ENCODE assay signal across 22 cellular contexts in the genomic region with DNA sequence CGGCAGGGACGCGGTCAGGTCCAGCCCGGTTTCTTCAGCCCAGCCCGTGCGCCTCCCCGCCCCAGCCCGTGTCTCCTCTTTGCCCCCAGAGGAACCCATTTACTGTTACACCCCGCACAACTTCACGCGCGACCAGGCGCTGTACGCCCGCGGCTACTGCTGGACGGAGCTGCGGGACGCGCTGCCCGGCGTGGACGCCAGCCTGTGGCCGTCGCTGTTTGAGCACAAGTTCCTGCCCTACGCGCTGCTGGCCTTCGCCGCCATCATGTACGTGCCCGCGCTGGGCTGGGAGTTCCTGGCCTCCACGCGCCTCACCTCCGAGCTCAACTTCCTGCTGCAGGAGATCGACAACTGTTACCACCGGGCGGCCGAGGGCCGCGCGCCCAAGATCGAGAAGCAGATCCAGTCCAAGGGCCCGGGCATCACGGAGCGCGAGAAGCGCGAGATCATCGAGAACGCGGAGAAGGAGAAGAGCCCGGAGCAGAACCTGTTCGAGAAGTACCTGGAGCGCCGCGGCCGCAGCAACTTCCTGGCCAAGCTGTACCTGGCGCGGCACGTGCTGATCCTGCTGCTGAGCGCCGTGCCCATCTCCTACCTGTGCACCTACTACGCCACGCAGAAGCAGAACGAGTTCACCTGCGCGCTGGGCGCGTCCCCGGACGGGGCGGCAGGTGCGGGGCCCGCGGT.
"Had no signal": no experiment of that assay in that cellular context is flagged by ENCODE, and none has a peak within 500 bp of the region (broad histone marks: within the 10 kb centered on the region; RNA-seq: fewer than 3 reads in every experiment).

No MANE protein-coding gene starts in this region.

- H3K4me2 ChIP-seq: hepatocyte had no signal

- H3K4me3 Mint-ChIP-seq: activated CD4-positive, alpha-beta memory T cell treated with anti-CD3 and anti-CD28 coated beads for 36 hours; activated T-helper 17 cell treated with anti-CD3 and anti-CD28 coated beads, Interleukin-2, amount 50 U/mL, for 72 hours; brain; naive B cell; neural crest cell had no signal

- H2AFZ ChIP-seq: hepatocyte had no signal

- H3K27me3 ChIP-seq: hepatocyte had no signal

- H3K36me3 Mint-ChIP-seq: activated CD4-positive, alpha-beta memory T cell treated with anti-CD3 and anti-CD28 coated beads for 36 hours; naive B cell had no signal

- DNase-seq: activated CD4-positive, alpha-beta memory T cell treated with anti-CD3 and anti-CD28 coated beads for 36 hours; activated naive CD4-positive, alpha-beta T cell; activated T-cell treated with anti-CD3 and anti-CD28 coated beads for 4 hours; anterior cingulate cortex; central memory CD4-positive, alpha-beta T cell; dorsolateral prefrontal cortex; foreskin fibroblast; left colon; naive B cell; stimulated activated CD4-positive, alpha-beta T cell treated with anti-CD3 and anti-CD28 coated beads, Interleukin-12 subunit alpha, Interleukin-12 subunit beta, amount 100 ng/mL, for 4 hours; stimulated activated CD4-positive, alpha-beta T cell treated with anti-CD3 and anti-CD28 coated beads, Interleukin-1b, Interleukin-23, amount 100 ng/mL, for 48 hours; stimulated activated naive CD8-positive, alpha-beta T cell treated with anti-CD3 and anti-CD28 coated beads, Interleukin-15, Interleukin-2, amounts not matched to agents 100 U/mL and 50 U/mL, for 24 hours; substantia nigra; SW 1271; T-helper 2 cell; tibial artery; WERI-Rb-1 had no signal

- H3K36me3 ChIP-seq: tibial artery, WERI-Rb-1 had no signal

- H3K27ac ChIP-seq: hepatocyte, tibial artery, WERI-Rb-1 had no signal

- H3K9me3 Mint-ChIP-seq: activated CD4-positive, alpha-beta memory T cell treated with anti-CD3 and anti-CD28 coated beads for 36 hours; activated T-helper 17 cell treated with anti-CD3 and anti-CD28 coated beads, Interleukin-2, amount 50 U/mL, for 72 hours; naive B cell; neural crest cell had no signal

- H3K4me3 ChIP-seq: dorsolateral prefrontal cortex, hepatocyte, mucosa of descending colon, tibial artery had no signal

- H3K9me3 ChIP-seq: mucosa of descending colon, tibial artery had no signal

- ATAC-seq: activated T-helper 17 cell treated with anti-CD3 and anti-CD28 coated beads, Interleukin-2, amount 50 U/mL, for 72 hours; left colon; mucosa of descending colon; stimulated activated naive CD8-positive, alpha-beta T cell treated with anti-CD3 and anti-CD28 coated beads, Interleukin-15, Interleukin-2, amounts not matched to agents 100 U/mL and 50 U/mL, for 24 hours had no signal

- H3K27ac Mint-ChIP-seq: activated CD4-positive, alpha-beta memory T cell treated with anti-CD3 and anti-CD28 coated beads for 36 hours; activated T-helper 17 cell treated with anti-CD3 and anti-CD28 coated beads, Interleukin-2, amount 50 U/mL, for 72 hours had no signal

- H3K4me1 Mint-ChIP-seq: activated T-helper 17 cell treated with anti-CD3 and anti-CD28 coated beads, Interleukin-2, amount 50 U/mL, for 72 hours had no signal
